8 cellular contexts compared by ENCODE assay signal in genomic region chr5:140358738-140359310, GRCh38. TPM values are rescaled to one million over a fixed set of nuclear protein-coding genes. Genes with fewer than 3 reads are reported as not detected.
DNase-seq lines count a peak whose midpoint lies in the region; ATAC-seq and TF ChIP-seq lines count a peak whose summit lies in the region.

No MANE protein-coding gene starts in this region.

- no peak for ATAC-seq in stimulated activated memory B cell treated with anti-CD40 and anti-IgM and Interleukin-4, amounts not matched to agents 10 μg/mL and 1 μg/mL and 100 μg/mL, for 72 hours
- ATAC-seq in HG02973 (IDR thresholded peaks at IDR 0.05; ENCODE audit: unreplicated experiment) = no peak
- no peak for ATAC-seq in GM19023 (IDR thresholded peaks at IDR 0.05; ENCODE audit: unreplicated experiment)
- ATAC-seq in HG02763 (IDR thresholded peaks at IDR 0.05; ENCODE audit: unreplicated experiment) = no peak

- CTCF ChIA-PET in A673 (lab: Charles Lee) = interaction anchor here (0.6 to 3.0 kb wide), 10 partner anchors 13 to 618 kb away, joined by 3 to 62 read pairs (median 4); partner anchors contain the start of gene HBEGF

- H3K36me3 ChIP-seq in A673 (ENCODE audit: insufficient read depth, low read length, poor library complexity, severe bottlenecking) = no peaks in the 10 kb centered on the region

- no peak overlapping the region for H3K27ac ChIP-seq in A673 (ENCODE audit: low read depth, low read length, poor library complexity, severe bottlenecking)

- peaks cover 5% of the 10 kb centered on the region for H3K27me3 Mint-ChIP-seq in glutamatergic neuron (ENCODE audit: unreplicated experiment)
- peaks cover 8% of the 10 kb centered on the region for H3K27me3 Mint-ChIP-seq in stimulated activated memory B cell treated with anti-CD40 and anti-IgM and Interleukin-4, amounts not matched to agents 10 μg/mL and 1 μg/mL and 100 μg/mL, for 72 hours

- H3K36me3 Mint-ChIP-seq in glutamatergic neuron (ENCODE audit: unreplicated experiment) = no peaks in the 10 kb centered on the region
- no peaks in the 10 kb centered on the region for H3K36me3 Mint-ChIP-seq in stimulated activated memory B cell treated with anti-CD40 and anti-IgM and Interleukin-4, amounts not matched to agents 10 μg/mL and 1 μg/mL and 100 μg/mL, for 72 hours

- H3K9me3 Mint-ChIP-seq in glutamatergic neuron (ENCODE audit: unreplicated experiment) = peaks cover 4% of the 10 kb centered on the region
- H3K9me3 Mint-ChIP-seq in stimulated activated memory B cell treated with anti-CD40 and anti-IgM and Interleukin-4, amounts not matched to agents 10 μg/mL and 1 μg/mL and 100 μg/mL, for 72 hours = no peaks in the 10 kb centered on the region

- POLR2A ChIA-PET in A673 (lab: Charles Lee; ENCODE audit: low non-redundant PET) = no interaction called here

- peaks cover 3% of the 10 kb centered on the region for H3K4me1 ChIP-seq in A673 (ENCODE audit: insufficient read depth, low read length, poor library complexity, severe bottlenecking)

- TF ChIP-seq CTCF in A673 (conservative IDR thresholded peaks at IDR 0.05; ENCODE audit: low read depth, low read length) (peak; percentile 60), GM12875 (IDR thresholded peaks at IDR 0.05; ENCODE audit: borderline replicate concordance, insufficient read depth, low read depth, low read length) (0 out of 2 replicates have a peak, but pooled peaks have one; percentile 1), glutamatergic neuron (IDR thresholded peaks at IDR 0.05; ENCODE audit: partially characterized antibody, unreplicated experiment) (peak; percentile 42)

- DNase-seq in A673 (ENCODE audit: low spot score) (peak; percentile 68), SK-N-DZ (ENCODE audit: low spot score) (peak; percentile 35), glutamatergic neuron (peak; percentile 53)

- intact Hi-C loops in A673 (cut with micrococcal nuclease; ENCODE audit: unreplicated experiment) = no loop called here

- peaks cover 3% of the 10 kb centered on the region for H3K4me1 Mint-ChIP-seq in glutamatergic neuron (ENCODE audit: low read depth, unreplicated experiment)
- peaks cover 19% of the 10 kb centered on the region for H3K4me1 Mint-ChIP-seq in stimulated activated memory B cell treated with anti-CD40 and anti-IgM and Interleukin-4, amounts not matched to agents 10 μg/mL and 1 μg/mL and 100 μg/mL, for 72 hours

- no peaks in the 10 kb centered on the region for H3K9me3 ChIP-seq in A673 (ENCODE audit: low read depth, low read length, poor library complexity, severe bottlenecking)

- no peak overlapping the region for H3K4me3 ChIP-seq in A673 (ENCODE audit: low read depth, low read length, poor library complexity, severe bottlenecking)
- H3K4me3 ChIP-seq in GM12875 (ENCODE audit: low read depth, low read length) = no peak overlapping the region

- no peak overlapping the region for H3K4me3 Mint-ChIP-seq in glutamatergic neuron (ENCODE audit: unreplicated experiment)
- H3K4me3 Mint-ChIP-seq in stimulated activated memory B cell treated with anti-CD40 and anti-IgM and Interleukin-4, amounts not matched to agents 10 μg/mL and 1 μg/mL and 100 μg/mL, for 72 hours = no peak overlapping the region

- no peak overlapping the region for H3K27ac Mint-ChIP-seq in glutamatergic neuron (ENCODE audit: unreplicated experiment)
- no peak overlapping the region for H3K27ac Mint-ChIP-seq in stimulated activated memory B cell treated with anti-CD40 and anti-IgM and Interleukin-4, amounts not matched to agents 10 μg/mL and 1 μg/mL and 100 μg/mL, for 72 hours

- BruUV-seq in A673 (replicated peaks; lab: Mats Ljungman, UMichigan) = no TSS peak

- H3K27me3 ChIP-seq in A673 (replicated peaks; ENCODE audit: insufficient read depth, low read depth, low read length, poor library complexity) = no peaks in the 10 kb centered on the region

RNA-seq across cellular contexts. Expression of gene SLC4A9, which starts 1.2 kb away (rescaled TPM):
- total RNA-seq in A673 (2021) (0.26 TPM in 1 of 2 replicates, not detected in the other), glutamatergic neuron (ENCODE audit: unreplicated experiment) (not detected)
- polyA plus RNA-seq in SK-N-DZ (2014; cell fraction: cytosol; rRNA removed) = not detected in 2 replicates
- not detected in 2 replicates for polyA plus RNA-seq in SK-N-DZ (2014; cell fraction: nucleus; rRNA removed)

RNA-seq across cellular contexts. Expression of gene HBEGF, which starts 12.4 kb away (rescaled TPM):
- total RNA-seq in A673 (2021) = 12.0 and 14.7 TPM in 2 replicates
- polyA plus RNA-seq in SK-N-DZ (2014; cell fraction: cytosol; rRNA removed) = 1.8 and 2.7 TPM in 2 replicates
- polyA plus RNA-seq in SK-N-DZ (2014; cell fraction: nucleus; rRNA removed) = 1.5 and 1.6 TPM in 2 replicates
- 2.5 TPM for total RNA-seq in glutamatergic neuron (ENCODE audit: unreplicated experiment)

RNA-seq across cellular contexts. Expression of gene ANKHD1, which starts 42.8 kb away (rescaled TPM):
- total RNA-seq in A673 (2021) = 167 and 169 TPM in 2 replicates
- polyA plus RNA-seq in SK-N-DZ (2014; cell fraction: cytosol; rRNA removed) = 46.2 and 62.1 TPM in 2 replicates
- 92.9 and 116 TPM in 2 replicates for polyA plus RNA-seq in SK-N-DZ (2014; cell fraction: nucleus; rRNA removed)
- total RNA-seq in glutamatergic neuron (ENCODE audit: unreplicated experiment) = 105 TPM

RNA-seq across cellular contexts. Expression of gene PFDN1, which starts 55.9 kb away (rescaled TPM):
- 81.2 and 94.1 TPM in 2 replicates for total RNA-seq in A673 (2021)
- polyA plus RNA-seq in SK-N-DZ (2014; cell fraction: cytosol; rRNA removed) = 95.2 and 109 TPM in 2 replicates
- 47.4 and 63.7 TPM in 2 replicates for polyA plus RNA-seq in SK-N-DZ (2014; cell fraction: nucleus; rRNA removed)
- total RNA-seq in glutamatergic neuron (ENCODE audit: unreplicated experiment) = 67.7 TPM

Comparison
In these comparisons a context has a peak if more than half of its experiments do, and no peak if none do; other contexts are left out.
1. CTCF ChIP-seq: peak in every context shown above with its lines; median percentile 60 in A673; 42 in glutamatergic neuron; 1 in GM12875.